16 cellular contexts compared by ENCODE assay signal in the genomic region with DNA sequence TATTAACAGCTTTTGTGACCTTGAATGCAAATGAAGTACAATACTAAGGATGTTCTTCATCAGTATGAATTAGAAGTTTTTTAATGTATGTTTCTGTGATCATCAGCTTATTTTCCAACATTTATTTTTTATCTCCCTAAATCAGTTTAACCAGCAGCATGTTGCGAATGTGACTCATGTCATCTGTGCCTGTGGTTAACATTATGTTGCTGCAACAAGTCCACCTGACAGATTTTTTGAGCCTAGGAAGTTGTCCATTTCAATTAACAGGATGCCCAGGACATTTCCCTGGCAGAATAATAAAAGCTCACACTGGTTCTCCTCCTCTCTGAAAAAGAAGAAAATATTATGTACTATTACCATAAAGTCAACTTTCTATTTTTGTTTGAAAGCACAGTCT.
DNase-seq lines count a peak whose midpoint lies in the region; TF ChIP-seq lines count a peak whose summit lies in the region.
"Had no signal": no experiment of that assay in that cellular context is flagged by ENCODE, and none has a peak within 500 bp of the region (broad histone marks: within the 10 kb centered on the region; RNA-seq: fewer than 3 reads in every experiment).

No MANE protein-coding gene starts in this region.

- no peaks in the 10 kb centered on the region for H3K4me1 Mint-ChIP-seq in activated naive CD4-positive, alpha-beta T cell treated with anti-CD3 and anti-CD28 coated beads, Interleukin-2, amount 10 ng/mL, durations not matched to agents 7 days and 5 days

- CTCF ChIA-PET in activated naive CD4-positive, alpha-beta T cell treated with anti-CD3 and anti-CD28 coated beads, Interleukin-2, amount 10 ng/mL, durations not matched to agents 7 days and 5 days (lab: Charles Lee), result no interaction called here

- no peaks in the 10 kb centered on the region for H3K36me3 Mint-ChIP-seq in activated naive CD4-positive, alpha-beta T cell treated with anti-CD3 and anti-CD28 coated beads, Interleukin-2, amount 10 ng/mL, durations not matched to agents 7 days and 5 days

- H3K4me3 Mint-ChIP-seq in activated naive CD4-positive, alpha-beta T cell treated with anti-CD3 and anti-CD28 coated beads, Interleukin-2, amount 10 ng/mL, durations not matched to agents 7 days and 5 days, result no peak overlapping the region

- no peak for TF ChIP-seq CTCF in choroid plexus epithelial cell (conservative IDR thresholded peaks at IDR 0.05; ENCODE audit: low read depth, low read length)

- H3K27me3 Mint-ChIP-seq in activated naive CD4-positive, alpha-beta T cell treated with anti-CD3 and anti-CD28 coated beads, Interleukin-2, amount 10 ng/mL, durations not matched to agents 7 days and 5 days, result no peaks in the 10 kb centered on the region

- peak in 2 of 3 experiments; percentile 7 to 47 for DNase-seq in NCI-H1417 (lab: John Stamatoyannopoulos, UW)
- no peak for DNase-seq in NCI-H1417 treated with DMSO at 0.1 percent for 48 hours (lab: John Stamatoyannopoulos, UW)
- peak; percentile 78 for DNase-seq in LHCN-M2 (ENCODE audit: low read depth)
- DNase-seq in choroid plexus epithelial cell (ENCODE audit: low read depth), result peak; percentile 38
- no peak for DNase-seq in activated naive CD4-positive, alpha-beta T cell treated with Interleukin-2 at 50 U/mL for 16 hours
- no peak for DNase-seq in HT-29 (ENCODE audit: low spot score)
- no peak for DNase-seq in NCI-H1436 (lab: John Stamatoyannopoulos, UW)
- no peak for DNase-seq in activated naive CD4-positive, alpha-beta T cell treated with anti-CD3 and anti-CD28 coated beads, Interleukin-2, amount 10 ng/mL, durations not matched to agents 7 days and 5 days
- DNase-seq: activated CD4-positive, alpha-beta T cell treated with anti-CD3 and anti-CD28 coated beads, Interleukin-2, amount 50 U/mL, for 1 hour; hypothalamus; NCI-H1436 treated with DMSO at 0.1 percent for 48 hours; NCI-H524 treated with DMSO at 0.1 percent for 48 hours; T1000 had no signal

- no peak overlapping the region for H3K4me3 ChIP-seq in choroid plexus epithelial cell (ENCODE audit: low read depth, low read length)
- H3K4me3 ChIP-seq: HAP-1, lung, thoracic aorta had no signal

- H3K9me3 Mint-ChIP-seq in activated naive CD4-positive, alpha-beta T cell treated with anti-CD3 and anti-CD28 coated beads, Interleukin-2, amount 10 ng/mL, durations not matched to agents 7 days and 5 days, result peaks cover 4% of the 10 kb centered on the region

- no peak overlapping the region for H3K27ac Mint-ChIP-seq in activated naive CD4-positive, alpha-beta T cell treated with anti-CD3 and anti-CD28 coated beads, Interleukin-2, amount 10 ng/mL, durations not matched to agents 7 days and 5 days

Comparison
In these comparisons a context has a peak if more than half of its experiments do, and no peak if none do; other contexts are left out.
1. DNase-seq: peak in NCI-H1417 (2 of 3), LHCN-M2 (single experiment) and choroid plexus epithelial cell (single experiment); none in NCI-H1417 treated with DMSO at 0.1 percent for 48 hours (single experiment), activated naive CD4-positive, alpha-beta T cell treated with Interleukin-2 at 50 U/mL for 16 hours (single experiment), HT-29 (single experiment), NCI-H1436 (single experiment) and activated naive CD4-positive, alpha-beta T cell treated with anti-CD3 and anti-CD28 coated beads, Interleukin-2, amount 10 ng/mL, durations not matched to agents 7 days and 5 days (single experiment).